10 cellular contexts compared by ENCODE assay signal in the genomic region with DNA sequence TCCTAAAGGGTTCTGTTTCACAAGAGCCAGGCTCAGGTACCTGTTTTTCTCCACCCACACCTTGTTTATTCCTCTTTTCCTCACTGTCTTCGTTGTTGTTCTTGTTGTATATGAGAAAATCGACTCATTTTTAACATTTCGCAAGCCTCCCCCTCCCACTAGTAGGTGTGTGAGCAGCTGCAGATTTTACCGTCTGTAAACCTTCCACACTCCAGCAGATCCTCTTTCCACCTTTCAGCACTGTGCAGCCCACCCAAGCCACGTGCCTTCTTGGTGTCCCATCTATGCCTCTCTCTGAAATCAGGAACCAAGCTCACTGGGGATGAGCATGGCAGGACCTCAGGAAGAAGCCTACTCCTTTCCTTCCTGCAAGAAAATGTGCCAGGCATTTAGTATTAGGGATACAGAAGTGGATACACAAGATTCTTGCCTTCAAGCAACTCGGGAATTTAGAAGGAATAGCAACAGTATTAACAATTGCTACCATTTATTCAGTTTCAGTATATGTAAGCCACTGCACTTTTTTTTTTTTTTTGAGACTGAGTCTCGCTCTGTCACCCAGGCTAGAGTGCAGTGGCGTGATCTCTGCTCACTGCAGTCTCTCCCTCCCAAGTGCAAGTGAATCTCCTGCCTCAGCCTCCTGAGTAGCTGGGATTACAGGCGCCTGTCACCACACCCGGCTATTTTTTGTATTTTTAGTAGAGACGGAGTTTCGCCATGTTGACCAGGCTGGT.
DNase-seq lines count a peak whose midpoint lies in the region; ATAC-seq, FAIRE-seq and TF ChIP-seq lines count a peak whose summit lies in the region.
"Had no signal": no experiment of that assay in that cellular context is flagged by ENCODE, and none has a peak within 500 bp of the region (broad histone marks: within the 10 kb centered on the region; RNA-seq: fewer than 3 reads in every experiment).

No MANE protein-coding gene starts in this region.

- peaks cover 57 to 62% of the 10 kb centered on the region in 2 donors for H3K4me1 Mint-ChIP-seq in effector memory CD8-positive, alpha-beta T cell (ENCODE audit: low read depth in 2 of 2)

- no peak for TF ChIP-seq CTCF in psoas muscle (IDR thresholded peaks at IDR 0.05)

- no peaks in the 10 kb centered on the region for H3K4me1 ChIP-seq in HAP-1
- H3K4me1 ChIP-seq in psoas muscle = no peaks in the 10 kb centered on the region

- in situ Hi-C loops in HAP-1 (cut with MboI; ENCODE audit: low sequenced_read_pairs) = no loop called here

- H3K4me3 Mint-ChIP-seq in effector memory CD8-positive, alpha-beta T cell = peak overlapping the region; percentile 62 to 66

- H3K36me3 ChIP-seq in HAP-1 (replicated peaks) (no peaks in the 10 kb centered on the region), psoas muscle (ENCODE audit: insufficient read depth in 1 of 2, low read depth in 1 of 2) (no peaks in the 10 kb centered on the region)

- H3K27me3 ChIP-seq in HAP-1 (ENCODE audit: low read depth) = no peaks in the 10 kb centered on the region
- no peaks in the 10 kb centered on the region for H3K27me3 ChIP-seq in psoas muscle (ENCODE audit: insufficient read depth in 3 of 3, low read length in 2 of 3)

- peak overlapping the region; percentile 39; the same call in 1 of the 2 replicates for H3K4me3 ChIP-seq in GM08714 (ENCODE audit: low read length)
- no peak overlapping the region for H3K4me3 ChIP-seq in HAP-1
- H3K4me3 ChIP-seq in psoas muscle = no peak overlapping the region
- H3K4me3 ChIP-seq: lung had no signal

- ATAC-seq in GM19463 (IDR thresholded peaks at IDR 0.05; ENCODE audit: unreplicated experiment) = peak; percentile 4
- peak; percentile 1 for ATAC-seq in HG03442 (IDR thresholded peaks at IDR 0.05; ENCODE audit: unreplicated experiment)
- ATAC-seq in effector memory CD8-positive, alpha-beta T cell (replicated peaks) = peak; percentile 1
- ATAC-seq in psoas muscle = no peak

- intact Hi-C loops in psoas muscle (cut with DNase I) = no loop called here

- FAIRE-seq in urothelium cell line (lab: Jason Lieb, UNC) = no peak
- FAIRE-seq: G401.6 had no signal

- peaks cover 11% of the 10 kb centered on the region for H3K36me3 Mint-ChIP-seq in effector memory CD8-positive, alpha-beta T cell (ENCODE audit: insufficient read depth)

- no peaks in the 10 kb centered on the region for H3K9me3 ChIP-seq in HAP-1
- no peaks in the 10 kb centered on the region for H3K9me3 ChIP-seq in psoas muscle

- peak overlapping the region; percentile 79 to 87 for H3K27ac Mint-ChIP-seq in effector memory CD8-positive, alpha-beta T cell

- H3K27ac ChIP-seq in substantia nigra (ENCODE audit: low read depth, low read length, poor library complexity, severe bottlenecking) = no peak overlapping the region
- no peak overlapping the region for H3K27ac ChIP-seq in psoas muscle

- WGBS in psoas muscle, 3 donors = 74 to 76% (median 76%) methylated on average over 12 of the region's 12 CpGs

- no peak for DNase-seq in effector memory CD8-positive, alpha-beta T cell
- DNase-seq in substantia nigra (lab: John Stamatoyannopoulos, UW) (no peak), urothelium cell line (ENCODE audit: low spot score) (no peak), HAP-1 (ENCODE audit: low spot score in 2 of 2) (no peak), psoas muscle (no peak)

- H3K27me3 Mint-ChIP-seq in effector memory CD8-positive, alpha-beta T cell = no peaks in the 10 kb centered on the region

- H3K9me3 Mint-ChIP-seq in effector memory CD8-positive, alpha-beta T cell = no peaks in the 10 kb centered on the region

Comparison
In these comparisons a context has a peak if more than half of its experiments do, and no peak if none do; other contexts are left out.
1. ATAC-seq: peak in GM19463 (single experiment), HG03442 (single experiment) and effector memory CD8-positive, alpha-beta T cell (single experiment); none in psoas muscle (0 of 4).